8 cellular contexts compared by ENCODE assay signal in the genomic region with DNA sequence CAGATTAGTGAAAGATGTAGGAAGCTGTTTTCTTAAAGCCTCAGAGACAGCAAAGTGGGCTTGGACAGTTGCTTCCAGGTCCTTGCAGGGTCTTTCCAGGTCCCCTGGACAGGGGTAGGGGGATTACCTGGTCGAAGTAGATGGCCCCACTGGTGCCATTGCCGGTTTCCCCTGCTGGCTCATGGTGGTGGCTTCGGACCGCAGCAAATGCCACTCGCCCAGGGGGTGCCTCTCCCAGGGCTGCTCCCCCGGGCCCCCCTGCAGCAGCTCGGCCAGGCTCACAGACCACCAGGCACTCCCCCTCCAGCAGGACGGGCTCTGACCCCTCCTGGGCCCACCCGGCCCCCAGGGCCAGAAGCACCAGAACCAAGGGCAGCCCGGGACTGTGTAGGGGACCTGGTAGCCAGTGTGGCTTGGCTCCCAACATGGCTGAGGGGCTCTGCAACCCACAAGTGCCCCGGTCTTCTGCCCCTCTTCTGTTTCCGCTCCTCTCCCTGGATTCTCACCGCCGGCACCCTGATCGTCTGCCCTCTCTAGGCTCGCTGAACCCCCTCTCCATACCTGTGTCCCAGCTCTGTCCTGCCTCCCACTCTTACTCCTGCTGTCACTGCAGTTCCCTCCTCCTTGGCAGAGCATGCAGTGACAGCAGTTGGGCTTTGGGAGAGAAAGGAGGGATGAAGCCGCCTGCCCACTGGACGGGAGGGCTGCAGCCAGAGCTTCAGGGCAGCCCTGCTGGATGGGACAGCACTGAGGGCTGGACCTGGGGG. TPM values are rescaled to one million over a fixed set of nuclear protein-coding genes. Genes with fewer than 3 reads are reported as not detected.
A peak's percentile ranks its signal among the peaks of the same experiment; 100 is the strongest.
DNase-seq lines count a peak whose midpoint lies in the region; ATAC-seq and TF ChIP-seq lines count a peak whose summit lies in the region.

No MANE protein-coding gene starts in this region.

- DNase-seq in MG63 (no peak), coronary artery (ENCODE audit: low spot score) (no peak), nephron progenitor cell (no peak), SK-N-DZ (ENCODE audit: low spot score) (no peak), HAP-1 (ENCODE audit: low spot score in 2 of 2) (no peak), NCI-H146 (lab: John Stamatoyannopoulos, UW) (no peak)

- no peaks in the 10 kb centered on the region for H3K27me3 ChIP-seq in BLaER1 treated with 17β-estradiol and CSF1 and Interleukin-3, amounts not matched to agents 10 nM and 100 nM
- H3K27me3 ChIP-seq in MG63 (no peaks in the 10 kb centered on the region), HAP-1 (ENCODE audit: low read depth) (no peaks in the 10 kb centered on the region)

- no peak overlapping the region for H3K27ac Mint-ChIP-seq in nephron progenitor cell

- TF ChIP-seq CTCF in coronary artery (IDR thresholded peaks at IDR 0.05) (no peak), nephron progenitor cell (IDR thresholded peaks at IDR 0.05) (no peak)

- peak overlapping the region in 7 of 10 experiments; percentile 82 to 91 (median 83); a peak in 9 of 20 replicates for H3K4me3 ChIP-seq in BLaER1 treated with 17β-estradiol and CSF1 and Interleukin-3, amounts not matched to agents 10 nM and 100 nM
- H3K4me3 ChIP-seq in MG63, result peak overlapping the region; percentile 74; the same call in 1 of the 2 replicates
- H3K4me3 ChIP-seq in coronary artery, result peak overlapping the region; percentile 89
- H3K4me3 ChIP-seq in HAP-1, result no peak overlapping the region

- H3K36me3 ChIP-seq in BLaER1 treated with 17β-estradiol and CSF1 and Interleukin-3, amounts not matched to agents 10 nM and 100 nM, result peaks cover 18 to 20% (median 19%) of the 10 kb centered on the region in 11 experiments
- H3K36me3 ChIP-seq in MG63 (peaks cover 23% of the 10 kb centered on the region), HAP-1 (replicated peaks) (peaks cover 11% of the 10 kb centered on the region)

- ATAC-seq in HG02852 (IDR thresholded peaks at IDR 0.05; ENCODE audit: unreplicated experiment), result no peak

- peaks cover 4 to 29% (median 21%) of the 10 kb centered on the region in 11 experiments; a peak in 15 of 22 replicates for H4K20me1 ChIP-seq in BLaER1 treated with 17β-estradiol and CSF1 and Interleukin-3, amounts not matched to agents 10 nM and 100 nM

- H3K9me3 Mint-ChIP-seq in nephron progenitor cell, result peaks cover 4% of the 10 kb centered on the region

- peaks cover 36% of the 10 kb centered on the region for H3K4me1 Mint-ChIP-seq in nephron progenitor cell

- H3K4me1 ChIP-seq in BLaER1 treated with 17β-estradiol and CSF1 and Interleukin-3, amounts not matched to agents 10 nM and 100 nM, result peaks cover 54 to 89% (median 82%) of the 10 kb centered on the region in 10 experiments
- peaks cover 13% of the 10 kb centered on the region for H3K4me1 ChIP-seq in HAP-1

- H3K4me2 ChIP-seq in BLaER1 treated with 17β-estradiol and CSF1 and Interleukin-3, amounts not matched to agents 10 nM and 100 nM, result peak overlapping the region; percentile 88 to 99 (median 98)

- H3K9ac ChIP-seq in BLaER1 treated with 17β-estradiol and CSF1 and Interleukin-3, amounts not matched to agents 10 nM and 100 nM, result peak overlapping the region; percentile 94 to 99 (median 97)

- no peaks in the 10 kb centered on the region for H3K9me3 ChIP-seq in BLaER1 treated with 17β-estradiol and CSF1 and Interleukin-3, amounts not matched to agents 10 nM and 100 nM (replicated peaks in 1 of 11)
- no peaks in the 10 kb centered on the region for H3K9me3 ChIP-seq in MG63
- no peaks in the 10 kb centered on the region for H3K9me3 ChIP-seq in HAP-1

- peak overlapping the region; percentile 96 to 99 (median 98) for H3K27ac ChIP-seq in BLaER1 treated with 17β-estradiol and CSF1 and Interleukin-3, amounts not matched to agents 10 nM and 100 nM
- peak overlapping the region; percentile 96 to 99 for H3K27ac ChIP-seq in coronary artery

- in situ Hi-C loops in HAP-1 (cut with MboI; ENCODE audit: low sequenced_read_pairs), result no loop called here

- peaks cover 17% of the 10 kb centered on the region for H3K36me3 Mint-ChIP-seq in nephron progenitor cell (ENCODE audit: low read depth)

- peak overlapping the region; percentile 83 for H3K4me3 Mint-ChIP-seq in nephron progenitor cell

- H3K27me3 Mint-ChIP-seq in nephron progenitor cell (ENCODE audit: low read depth, poor library complexity), result peaks cover 27% of the 10 kb centered on the region

RNA-seq across cellular contexts. Expression of gene CBLN3, which starts 0.7 kb away (rescaled TPM):
- total RNA-seq in MG63 (2014; rRNA removed; shearing (Covaris generic); ENCODE audit: low replicate concordance), result 2.0 TPM in 1 of 2 replicates, not detected in the other
- polyA plus RNA-seq in SK-N-DZ (2014; cell fraction: cytosol; rRNA removed), result 0.08 and 0.56 TPM in 2 replicates
- 0.14 and 0.76 TPM in 2 replicates for polyA plus RNA-seq in SK-N-DZ (2014; cell fraction: nucleus; rRNA removed)

RNA-seq across cellular contexts. Expression of gene KHNYN, which starts 0.9 kb away (rescaled TPM):
- 19.1 and 30.7 TPM in 2 replicates for total RNA-seq in MG63 (2014; rRNA removed; shearing (Covaris generic); ENCODE audit: low replicate concordance)
- polyA plus RNA-seq in SK-N-DZ (2014; cell fraction: cytosol; rRNA removed), result 19.1 and 21.1 TPM in 2 replicates
- 30.5 and 42.2 TPM in 2 replicates for polyA plus RNA-seq in SK-N-DZ (2014; cell fraction: nucleus; rRNA removed)

RNA-seq across cellular contexts. Expression of gene SDR39U1, which starts 13.8 kb away (rescaled TPM):
- total RNA-seq in MG63 (2014; rRNA removed; shearing (Covaris generic); ENCODE audit: low replicate concordance), result 16.8 and 32.0 TPM in 2 replicates
- polyA plus RNA-seq in SK-N-DZ (2014; cell fraction: cytosol; rRNA removed), result 29.1 and 47.6 TPM in 2 replicates
- polyA plus RNA-seq in SK-N-DZ (2014; cell fraction: nucleus; rRNA removed), result 162 and 252 TPM in 2 replicates

RNA-seq across cellular contexts. Expression of gene NYNRIN, which starts 30.0 kb away (rescaled TPM):
- 0.30 TPM in 1 of 2 replicates, not detected in the other for total RNA-seq in MG63 (2014; rRNA removed; shearing (Covaris generic); ENCODE audit: low replicate concordance)
- polyA plus RNA-seq in SK-N-DZ (2014; cell fraction: cytosol; rRNA removed), result 9.4 and 12.4 TPM in 2 replicates
- 10.9 and 23.4 TPM in 2 replicates for polyA plus RNA-seq in SK-N-DZ (2014; cell fraction: nucleus; rRNA removed)
